Comparison of ENCODE assay signal across 1 cellular context in genomic region chr16:88487920-88488842, GRCh38.
A peak's percentile ranks its signal among the peaks of the same experiment; 100 is the strongest.
TF ChIP-seq lines count a peak whose summit lies in the region.

No MANE protein-coding gene starts in this region.

TF ChIP-seq in K562, 482 proteins besides CTCF, POLR2A, EP300 and RAD21 (continued from another document and continues in another):
- TF ChIP-seq PKNOX1 (IDR thresholded peaks at IDR 0.05) (peak; percentile 66), CHD7 (IDR thresholded peaks at IDR 0.05; ENCODE audit: low read depth, low read length) (no peak), ZNF696 (CRISPR knock-in tag; conservative IDR thresholded peaks at IDR 0.05) (no peak), TFE3 (CRISPR knock-in tag; IDR thresholded peaks at IDR 0.05) (no peak), U2AF2 (optimal IDR thresholded peaks at IDR 0.05; ENCODE audit: low read depth, low read length) (no peak), SMARCA5 (IDR thresholded peaks at IDR 0.05) (no peak), KLF10 (CRISPR knock-in tag; IDR thresholded peaks at IDR 0.05) (no peak), TFAP4 (CRISPR knock-in tag; IDR thresholded peaks at IDR 0.05; ENCODE audit: borderline replicate concordance) (peak; percentile 39; the same call in 1 of the 2 replicates), SRSF9 (IDR thresholded peaks at IDR 0.05; ENCODE audit: borderline replicate concordance, low read depth, low read length) (no peak), VEZF1 (CRISPR knock-in tag; IDR thresholded peaks at IDR 0.05) (peak; percentile 27; the same call in 1 of the 2 replicates), CXXC5 (CRISPR knock-in tag; IDR thresholded peaks at IDR 0.05) (peak; percentile 10; the same call in 1 of the 2 replicates), HNRNPK (IDR thresholded peaks at IDR 0.05; ENCODE audit: low read depth, low read length, poor library complexity, severe bottlenecking) (no peak), ASH1L (IDR thresholded peaks at IDR 0.05; ENCODE audit: borderline replicate concordance, low read depth, partially characterized antibody) (no peak), ERF (CRISPR knock-in tag; IDR thresholded peaks at IDR 0.05) (no peak), PBX2 (CRISPR knock-in tag; IDR thresholded peaks at IDR 0.05; ENCODE audit: low read depth) (no peak), PBX2 (tag; conservative IDR thresholded peaks at IDR 0.05; ENCODE audit: low read depth) (no peak), MLX (CRISPR knock-in tag; conservative IDR thresholded peaks at IDR 0.05) (no peak), THAP12 (CRISPR knock-in tag; IDR thresholded peaks at IDR 0.05) (no peak), EWSR1 (IDR thresholded peaks at IDR 0.05; ENCODE audit: borderline replicate concordance, low read depth, partially characterized antibody) (no peak), CREM (IDR thresholded peaks at IDR 0.05; ENCODE audit: low read depth) (peak; percentile 20; the same call in 1 of the 2 replicates), IRF1 (CRISPR knock-in tag; IDR thresholded peaks at IDR 0.05; ENCODE audit: borderline replicate concordance) (no peak), ZNF436 (CRISPR knock-in tag; IDR thresholded peaks at IDR 0.05) (no peak), ZBTB49 (CRISPR knock-in tag; IDR thresholded peaks at IDR 0.05; ENCODE audit: borderline replicate concordance) (no peak), SMARCB1 (IDR thresholded peaks at IDR 0.05; ENCODE audit: insufficient read length, low read depth) (no peak), POLR2G (IDR thresholded peaks at IDR 0.05; ENCODE audit: low read depth, low read length) (peak; percentile 62)
